In the genomic region with DNA sequence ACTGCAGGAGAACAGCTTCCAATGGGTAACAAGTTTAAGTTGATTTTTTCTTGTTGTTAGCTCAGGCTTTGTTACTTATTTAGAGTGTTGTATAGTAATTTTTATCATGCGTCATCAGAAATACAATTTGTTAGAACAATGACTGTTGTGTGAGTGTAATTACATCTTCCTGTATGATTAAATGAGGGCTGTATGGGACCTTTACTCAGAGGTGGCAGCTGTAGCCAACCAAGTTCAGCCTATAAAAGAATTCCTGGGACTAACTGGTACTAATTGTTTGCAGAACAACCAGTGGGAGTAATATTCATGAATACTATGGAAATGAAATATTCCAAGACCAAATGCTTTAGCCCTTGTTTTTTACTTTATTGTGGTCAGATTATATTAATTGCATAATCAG, we compare ENCODE assay signal across 16 cellular contexts.
"Had no signal": no experiment of that assay in that cellular context is flagged by ENCODE, and none has a peak within 500 bp of the region (broad histone marks: within the 10 kb centered on the region; RNA-seq: fewer than 3 reads in every experiment).

No MANE protein-coding gene starts in this region.

- H3K4me1 ChIP-seq: ascending aorta, uterus had no signal

- H3K36me3 ChIP-seq: ascending aorta, cardiac muscle cell, right atrium auricular region, tibial nerve, uterus had no signal

- H3K4me3 ChIP-seq: ascending aorta, cardiac muscle cell, esophagus squamous epithelium, right atrium auricular region, tibial nerve, uterus had no signal

- DNase-seq: activated naive CD4-positive, alpha-beta T cell; activated naive CD8-positive, alpha-beta T cell treated with anti-CD3 and anti-CD28 coated beads, Interleukin-2, amount 50 U/mL, for 24 hours; activated T-cell treated with anti-CD3 and anti-CD28 coated beads for 4 hours; esophagus squamous epithelium; natural killer cell; posterior cingulate gyrus; stimulated activated CD4-positive, alpha-beta T cell treated with anti-CD3 and anti-CD28 coated beads, Interleukin-15, amount 100 ng/mL, for 24 hours; stimulated activated CD4-positive, alpha-beta T cell treated with anti-CD3 and anti-CD28 coated beads, Interleukin-4, amount 100 ng/mL, for 24 hours; stimulated activated naive CD4-positive, alpha-beta T cell; uterus had no signal

- H3K9me3 ChIP-seq: ascending aorta, esophagus squamous epithelium, right atrium auricular region, tibial nerve, uterus had no signal

- H3K27me3 ChIP-seq: ascending aorta, cardiac muscle cell, esophagus squamous epithelium, right atrium auricular region, tibial nerve, uterus had no signal

- ATAC-seq: activated CD4-positive, CD25-positive, alpha-beta regulatory T cell treated with anti-CD3 and anti-CD28 coated beads, Interleukin-2, amount 50 U/mL, for 24 hours; activated naive CD8-positive, alpha-beta T cell treated with anti-CD3 and anti-CD28 coated beads, Interleukin-2, amount 50 U/mL, for 24 hours; left lobe of liver; natural killer cell had no signal

- H3K27ac ChIP-seq: cardiac muscle cell, right atrium auricular region, uterus had no signal
